ENCODE assay signal across 8 cellular contexts in the genomic region with DNA sequence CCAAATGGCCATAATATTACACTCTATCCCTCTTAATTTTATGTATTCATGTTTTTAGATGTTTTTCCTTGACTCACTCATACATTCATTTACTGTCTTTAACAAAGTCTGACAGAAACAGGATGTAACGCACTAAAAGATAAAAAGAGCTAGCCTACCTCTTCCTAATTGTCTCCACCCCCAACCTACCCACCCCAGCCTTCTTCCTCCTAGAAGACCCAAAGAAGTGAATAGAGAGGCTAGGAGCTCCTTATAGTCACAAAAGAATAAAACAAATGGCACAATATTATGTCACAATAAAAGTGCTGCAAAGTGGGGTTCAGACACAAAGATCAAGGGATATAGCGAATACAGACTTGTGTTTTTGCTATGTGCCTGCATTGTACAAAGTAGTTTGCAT. TPM values are rescaled to one million over a fixed set of nuclear protein-coding genes. Genes with fewer than 3 reads are reported as not detected.
DNase-seq lines count a peak whose midpoint lies in the region; ATAC-seq and TF ChIP-seq lines count a peak whose summit lies in the region.

No MANE protein-coding gene starts in this region.

- H3K4me3 Mint-ChIP-seq in natural killer cell: peak overlapping the region; percentile 99

- no peaks in the 10 kb centered on the region for H3K36me3 Mint-ChIP-seq in natural killer cell

- no peaks in the 10 kb centered on the region for H3K27me3 ChIP-seq in BJ (ENCODE audit: control insufficient read depth, insufficient read depth, low read length)
- no peaks in the 10 kb centered on the region for H3K27me3 ChIP-seq in MG63

- H3K27me3 Mint-ChIP-seq in natural killer cell (ENCODE audit: low read depth in 2 of 2): no peaks in the 10 kb centered on the region

- POLR2A ChIA-PET in BJ (lab: Charles Lee): no interaction called here

- CTCF ChIA-PET in BJ (lab: Yijun Ruan, JAX): interaction anchor here (1.4 to 2.9 kb wide), 4 partner anchors 114 to 467 kb away, joined by 4 to 19 read pairs (median 12); no protein-coding TSS in a partner anchor

- peak overlapping the region in 1 of 2 donors; percentile 96 for H3K27ac ChIP-seq in coronary artery

- no peak for ATAC-seq in natural killer cell
- no peak for ATAC-seq in GM21367 (IDR thresholded peaks at IDR 0.05; ENCODE audit: unreplicated experiment)

- no peaks in the 10 kb centered on the region for H3K9me3 ChIP-seq in MG63

- intact Hi-C loops in natural killer cell (cut with micrococcal nuclease): loop anchor here (2.0 kb wide), 1 partner anchor 346 kb away; the partner anchor contains the start of gene IPPK

- no peak for DNase-seq in BJ (ENCODE audit: low read depth)
- DNase-seq in MG63: no peak
- DNase-seq in coronary artery (ENCODE audit: low spot score): no peak
- DNase-seq in natural killer cell: no peak
- no peak for DNase-seq in NCI-H2171 treated with DMSO at 0.1 percent for 48 hours (lab: John Stamatoyannopoulos, UW)
- no peak for DNase-seq in hippocampal formation (lab: John Stamatoyannopoulos, UW)
- no peak for DNase-seq in stimulated activated naive CD4-positive, alpha-beta T cell treated with Interleukin-2 at 50 U/mL for 16 hours (lab: John Stamatoyannopoulos, UW)

- TF ChIP-seq CTCF in BJ (IDR thresholded peaks at IDR 0.05; ENCODE audit: insufficient read depth, low read depth, low read length): no peak
- TF ChIP-seq CTCF in coronary artery (IDR thresholded peaks at IDR 0.05): no peak
- TF ChIP-seq CTCF in natural killer cell (IDR thresholded peaks at IDR 0.05): no peak

- H3K4me3 ChIP-seq in BJ (ENCODE audit: low read depth, low read length) (peak overlapping the region; percentile 64), MG63 (peak overlapping the region; percentile 98), coronary artery (peak overlapping the region; percentile 85)

- peaks cover 31 to 33% of the 10 kb centered on the region in 2 donors for H3K4me1 Mint-ChIP-seq in natural killer cell

- H3K9me3 Mint-ChIP-seq in natural killer cell: no peaks in the 10 kb centered on the region

- H3K36me3 ChIP-seq in BJ (ENCODE audit: control insufficient read depth, insufficient read depth, low read length) (peaks cover 6% of the 10 kb centered on the region), MG63 (peaks cover 42% of the 10 kb centered on the region)

- peak overlapping the region; percentile 98 for H3K27ac Mint-ChIP-seq in natural killer cell

RNA-seq across cellular contexts. Expression of gene NOL8, which starts 0.7 kb away (rescaled TPM):
- polyA plus RNA-seq in BJ (2011; rRNA removed): 8.8 and 17.3 TPM in 2 replicates
- polyA minus RNA-seq in BJ (2011; rRNA and poly(A)+ RNA removed): 9.4 and 12.4 TPM in 2 replicates
- 22.3 and 31.0 TPM in 2 replicates for total RNA-seq in MG63 (2014; rRNA removed; shearing (Covaris generic); ENCODE audit: low replicate concordance)
- 10 to 100 TPM; 42.3 to 50.7 (median 46.7) TPM for total RNA-seq in natural killer cell

RNA-seq across cellular contexts. Expression of gene CENPP, which starts 1.3 kb away (rescaled TPM):
- 1.3 and 2.3 TPM in 2 replicates for polyA plus RNA-seq in BJ (2011; rRNA removed)
- polyA minus RNA-seq in BJ (2011; rRNA and poly(A)+ RNA removed): 0.71 and 0.77 TPM in 2 replicates
- 16.2 and 37.6 TPM in 2 replicates for total RNA-seq in MG63 (2014; rRNA removed; shearing (Covaris generic); ENCODE audit: low replicate concordance)
- 10 to 100 TPM; 10.3 to 14.5 (median 12.1) TPM for total RNA-seq in natural killer cell

RNA-seq across cellular contexts. Expression of gene IARS1, which starts 31.0 kb away (rescaled TPM):
- 117 and 194 TPM in 2 replicates for polyA plus RNA-seq in BJ (2011; rRNA removed)
- polyA minus RNA-seq in BJ (2011; rRNA and poly(A)+ RNA removed): 188 and 210 TPM in 2 replicates
- 283 and 306 TPM in 2 replicates for total RNA-seq in MG63 (2014; rRNA removed; shearing (Covaris generic); ENCODE audit: low replicate concordance)
- total RNA-seq in natural killer cell: 10 to 100 TPM; 50.8 to 70.8 (median 66.2) TPM
